1 cellular context compared by ENCODE assay signal in genomic region chr19:18745931-18746330, GRCh38.
A peak's percentile ranks its signal among the peaks of the same experiment; 100 is the strongest.
TF ChIP-seq lines count a peak whose summit lies in the region.

No MANE protein-coding gene starts in this region.

TF ChIP-seq in K562, 482 proteins besides CTCF, POLR2A, EP300 and RAD21:
- TF ChIP-seq MGA (IDR thresholded peaks at IDR 0.05), result no peak
- peak; percentile 94 for TF ChIP-seq ZFP36 (IDR thresholded peaks at IDR 0.05; ENCODE audit: low read depth, low read length, partially characterized antibody)
- no peak for TF ChIP-seq ZNF586 (CRISPR knock-in tag; conservative IDR thresholded peaks at IDR 0.05)
- no peak for TF ChIP-seq SOX6 (IDR thresholded peaks at IDR 0.05)
